Comparison of ENCODE assay signal across 37 cellular contexts in genomic region chrY:19947702-19948101, GRCh38.
"Had no signal": no experiment of that assay in that cellular context is flagged by ENCODE, and none has a peak within 500 bp of the region (broad histone marks: within the 10 kb centered on the region; RNA-seq: fewer than 3 reads in every experiment).

No MANE protein-coding gene starts in this region.

- H3K9me3 Mint-ChIP-seq: activated CD4-positive, alpha-beta memory T cell treated with anti-CD3 and anti-CD28 coated beads, Interleukin-2, amount 10 ng/mL, durations not matched to agents 7 days and 5 days; activated CD4-positive, alpha-beta T cell treated with anti-CD3 and anti-CD28 coated beads, Interleukin-2, amount 10 ng/mL, durations not matched to agents 7 days and 5 days; activated naive CD4-positive, alpha-beta T cell treated with anti-CD3 and anti-CD28 coated beads, Interleukin-2, amount 10 ng/mL, durations not matched to agents 7 days and 5 days; activated naive CD4-positive, alpha-beta T cell treated with anti-CD3 and anti-CD28 coated beads, Interleukin-2, amount 50 U/mL, for 24 hours; activated naive CD8-positive, alpha-beta T cell treated with anti-CD3 and anti-CD28 coated beads, Interleukin-2, amount 10 ng/mL, durations not matched to agents 7 days and 5 days; activated naive CD8-positive, alpha-beta T cell treated with anti-CD3 and anti-CD28 coated beads, Interleukin-2, amount 50 U/mL, for 24 hours; activated T-cell treated with anti-CD3 and anti-CD28 coated beads, Interleukin-2, amount 50 U/mL, for 24 hours; activated T-helper 2 cell treated with anti-CD3 and anti-CD28 coated beads, Interferon-gamma antibody, Interleukin-2, Interleukin-4, amounts not matched to agents 10 μg/mL and 5 μg/mL and 100 μg/mL, durations not matched to agents 14 hours and 24 hours and 36 hours; T-helper 1 cell treated with Interleukin-12 subunit alpha and Interleukin-12 subunit beta and Interleukin-4 antibody, amounts not matched to agents 30 μg/mL and 1 μg/mL, for 36 hours; T-helper 2 cell treated with Interferon-gamma antibody and Interleukin-4, amounts not matched to agents 5 μg/mL and 100 μg/mL, for 36 hours had no signal

- H3K4me1 ChIP-seq: ascending aorta had no signal

- H3K27me3 ChIP-seq: ascending aorta, cardiac muscle cell had no signal

- H3K4me1 Mint-ChIP-seq: activated CD4-positive, alpha-beta memory T cell treated with anti-CD3 and anti-CD28 coated beads, Interleukin-2, amount 10 ng/mL, durations not matched to agents 7 days and 5 days; activated CD4-positive, alpha-beta T cell treated with anti-CD3 and anti-CD28 coated beads for 36 hours; activated CD4-positive, alpha-beta T cell treated with anti-CD3 and anti-CD28 coated beads, Interleukin-2, amount 10 ng/mL, durations not matched to agents 7 days and 5 days; activated CD8-positive, alpha-beta memory T cell treated with anti-CD3 and anti-CD28 coated beads, Interleukin-2, amount 10 ng/mL, durations not matched to agents 7 days and 5 days; activated naive CD4-positive, alpha-beta T cell treated with anti-CD3 and anti-CD28 coated beads, Interleukin-2, amount 10 ng/mL, durations not matched to agents 7 days and 5 days; activated naive CD4-positive, alpha-beta T cell treated with anti-CD3 and anti-CD28 coated beads, Interleukin-2, amount 50 U/mL, for 24 hours; activated naive CD8-positive, alpha-beta T cell treated with anti-CD3 and anti-CD28 coated beads, Interleukin-2, amount 10 ng/mL, durations not matched to agents 7 days and 5 days; activated naive CD8-positive, alpha-beta T cell treated with anti-CD3 and anti-CD28 coated beads, Interleukin-2, amount 50 U/mL, for 24 hours; brain; central memory CD8-positive, alpha-beta T cell; WTC11 had no signal

- H3K36me3 ChIP-seq: ascending aorta, cardiac muscle cell, WERI-Rb-1 had no signal

- H3K27ac ChIP-seq: ascending aorta, cardiac muscle cell, WERI-Rb-1 had no signal

- H3K27ac Mint-ChIP-seq: activated CD4-positive, alpha-beta memory T cell treated with anti-CD3 and anti-CD28 coated beads, Interleukin-2, amount 10 ng/mL, durations not matched to agents 7 days and 5 days; activated CD4-positive, alpha-beta T cell treated with anti-CD3 and anti-CD28 coated beads for 36 hours; activated CD4-positive, alpha-beta T cell treated with anti-CD3 and anti-CD28 coated beads, Interleukin-2, amount 10 ng/mL, durations not matched to agents 7 days and 5 days; activated CD8-positive, alpha-beta memory T cell treated with anti-CD3 and anti-CD28 coated beads, Interleukin-2, amount 10 ng/mL, durations not matched to agents 7 days and 5 days; activated CD8-positive, alpha-beta T cell treated with anti-CD3 and anti-CD28 coated beads, Interleukin-2, amount 10 ng/mL, durations not matched to agents 7 days and 5 days; activated naive CD4-positive, alpha-beta T cell treated with anti-CD3 and anti-CD28 coated beads, Interleukin-2, amount 10 ng/mL, durations not matched to agents 7 days and 5 days; activated naive CD4-positive, alpha-beta T cell treated with anti-CD3 and anti-CD28 coated beads, Interleukin-2, amount 50 U/mL, for 24 hours; activated naive CD8-positive, alpha-beta T cell; activated naive CD8-positive, alpha-beta T cell treated with anti-CD3 and anti-CD28 coated beads, Interleukin-2, amount 10 ng/mL, durations not matched to agents 7 days and 5 days; activated naive CD8-positive, alpha-beta T cell treated with anti-CD3 and anti-CD28 coated beads, Interleukin-2, amount 50 U/mL, for 24 hours; activated T-cell treated with anti-CD3 and anti-CD28 coated beads, Interleukin-2, amount 50 U/mL, for 24 hours; activated T-helper 2 cell treated with anti-CD3 and anti-CD28 coated beads, Interferon-gamma antibody, Interleukin-2, Interleukin-4, amounts not matched to agents 10 μg/mL and 5 μg/mL and 100 μg/mL, durations not matched to agents 14 hours and 24 hours and 36 hours; brain; T-helper 1 cell treated with Interleukin-12 subunit alpha and Interleukin-12 subunit beta and Interleukin-4 antibody, amounts not matched to agents 30 μg/mL and 1 μg/mL, for 36 hours; T-helper 2 cell treated with Interferon-gamma antibody and Interleukin-4, amounts not matched to agents 5 μg/mL and 100 μg/mL, for 36 hours; WTC11 had no signal

- DNase-seq: activated CD4-positive, alpha-beta memory T cell treated with anti-CD3 and anti-CD28 coated beads, Interleukin-2, amount 10 ng/mL, durations not matched to agents 7 days and 5 days; activated CD4-positive, alpha-beta T cell treated with anti-CD3 and anti-CD28 coated beads for 1 hour; activated CD4-positive, alpha-beta T cell treated with anti-CD3 and anti-CD28 coated beads for 36 hours; activated CD4-positive, alpha-beta T cell treated with anti-CD3 and anti-CD28 coated beads for 48 hours; activated CD4-positive, alpha-beta T cell treated with anti-CD3 and anti-CD28 coated beads, Interleukin-2, amount 10 ng/mL, durations not matched to agents 7 days and 5 days; activated CD4-positive, alpha-beta T cell treated with anti-CD3 and anti-CD28 coated beads, Interleukin-2, amount 50 U/mL, for 48 hours; activated CD4-positive, CD25-positive, alpha-beta regulatory T cell; activated CD8-positive, alpha-beta memory T cell treated with anti-CD3 and anti-CD28 coated beads for 24 hours; activated CD8-positive, alpha-beta memory T cell treated with anti-CD3 and anti-CD28 coated beads, Interleukin-2, amount 10 ng/mL, durations not matched to agents 7 days and 5 days; activated CD8-positive, alpha-beta memory T cell treated with anti-CD3 and anti-CD28 coated beads, Interleukin-2, amount 50 U/mL, for 48 hours; activated CD8-positive, alpha-beta T cell treated with anti-CD3 and anti-CD28 coated beads, Interleukin-2, amount 10 ng/mL, durations not matched to agents 7 days and 5 days; activated effector memory CD4-positive, alpha-beta T cell treated with Interleukin-2 at 50 U/mL for 16 hours; activated gamma-delta T cell; activated naive CD4-positive, alpha-beta T cell treated with anti-CD3 and anti-CD28 coated beads, Interleukin-2, amount 10 ng/mL, durations not matched to agents 7 days and 5 days; activated naive CD4-positive, alpha-beta T cell treated with Interleukin-2 at 50 U/mL for 16 hours; activated naive CD8-positive, alpha-beta T cell treated with anti-CD3 and anti-CD28 coated beads, Interleukin-2, amount 10 ng/mL, durations not matched to agents 7 days and 5 days; activated naive CD8-positive, alpha-beta T cell treated with anti-CD3 and anti-CD28 coated beads, Interleukin-2, amount 50 U/mL, for 24 hours; activated T-cell treated with anti-CD3 and anti-CD28 coated beads, Interleukin-2, amount 50 U/mL, for 24 hours; activated T-cell treated with anti-CD3 and anti-CD28 coated beads, Interleukin-2, amount 50 U/mL, for 48 hours; amygdala; anterior cingulate cortex; caudate nucleus; cerebellar nuclear complex; T-helper 1 cell; T-helper 9 cell; WERI-Rb-1 had no signal

- H3K36me3 Mint-ChIP-seq: activated CD8-positive, alpha-beta memory T cell treated with anti-CD3 and anti-CD28 coated beads, Interleukin-2, amount 10 ng/mL, durations not matched to agents 7 days and 5 days; activated naive CD4-positive, alpha-beta T cell treated with anti-CD3 and anti-CD28 coated beads, Interleukin-2, amount 10 ng/mL, durations not matched to agents 7 days and 5 days; activated naive CD4-positive, alpha-beta T cell treated with anti-CD3 and anti-CD28 coated beads, Interleukin-2, amount 50 U/mL, for 24 hours; activated naive CD8-positive, alpha-beta T cell; activated naive CD8-positive, alpha-beta T cell treated with anti-CD3 and anti-CD28 coated beads, Interleukin-2, amount 10 ng/mL, durations not matched to agents 7 days and 5 days; brain had no signal

- H3K4me3 ChIP-seq: ascending aorta, cardiac muscle cell had no signal

- H3K27me3 Mint-ChIP-seq: activated CD4-positive, alpha-beta memory T cell treated with anti-CD3 and anti-CD28 coated beads, Interleukin-2, amount 10 ng/mL, durations not matched to agents 7 days and 5 days; activated CD4-positive, alpha-beta T cell treated with anti-CD3 and anti-CD28 coated beads for 36 hours; activated CD4-positive, alpha-beta T cell treated with anti-CD3 and anti-CD28 coated beads, Interleukin-2, amount 10 ng/mL, durations not matched to agents 7 days and 5 days; activated CD8-positive, alpha-beta memory T cell treated with anti-CD3 and anti-CD28 coated beads, Interleukin-2, amount 10 ng/mL, durations not matched to agents 7 days and 5 days; activated naive CD4-positive, alpha-beta T cell treated with anti-CD3 and anti-CD28 coated beads, Interleukin-2, amount 10 ng/mL, durations not matched to agents 7 days and 5 days; activated naive CD8-positive, alpha-beta T cell; activated naive CD8-positive, alpha-beta T cell treated with anti-CD3 and anti-CD28 coated beads, Interleukin-2, amount 10 ng/mL, durations not matched to agents 7 days and 5 days; activated naive CD8-positive, alpha-beta T cell treated with anti-CD3 and anti-CD28 coated beads, Interleukin-2, amount 50 U/mL, for 24 hours; activated T-cell treated with anti-CD3 and anti-CD28 coated beads, Interleukin-2, amount 50 U/mL, for 24 hours; brain had no signal

- ATAC-seq: activated CD4-positive, alpha-beta T cell treated with anti-CD3 and anti-CD28 coated beads for 36 hours; activated CD4-positive, CD25-positive, alpha-beta regulatory T cell treated with anti-CD3 and anti-CD28 coated beads, Interleukin-2, amount 50 U/mL, for 24 hours; activated CD8-positive, alpha-beta memory T cell treated with anti-CD3 and anti-CD28 coated beads, Interleukin-2, amount 10 ng/mL, durations not matched to agents 7 days and 5 days; activated CD8-positive, alpha-beta T cell treated with anti-CD3 and anti-CD28 coated beads, Interleukin-2, amount 10 ng/mL, durations not matched to agents 7 days and 5 days; activated naive CD8-positive, alpha-beta T cell treated with anti-CD3 and anti-CD28 coated beads, Interleukin-2, amount 50 U/mL, for 24 hours; WTC11 had no signal

- H3K9me3 ChIP-seq: ascending aorta had no signal

- H3K4me3 Mint-ChIP-seq: activated CD4-positive, alpha-beta memory T cell treated with anti-CD3 and anti-CD28 coated beads, Interleukin-2, amount 10 ng/mL, durations not matched to agents 7 days and 5 days; activated CD4-positive, alpha-beta T cell treated with anti-CD3 and anti-CD28 coated beads for 36 hours; activated CD4-positive, alpha-beta T cell treated with anti-CD3 and anti-CD28 coated beads, Interleukin-2, amount 10 ng/mL, durations not matched to agents 7 days and 5 days; activated CD8-positive, alpha-beta memory T cell treated with anti-CD3 and anti-CD28 coated beads, Interleukin-2, amount 10 ng/mL, durations not matched to agents 7 days and 5 days; activated CD8-positive, alpha-beta T cell treated with anti-CD3 and anti-CD28 coated beads, Interleukin-2, amount 10 ng/mL, durations not matched to agents 7 days and 5 days; activated naive CD4-positive, alpha-beta T cell treated with anti-CD3 and anti-CD28 coated beads, Interleukin-2, amount 10 ng/mL, durations not matched to agents 7 days and 5 days; activated naive CD4-positive, alpha-beta T cell treated with anti-CD3 and anti-CD28 coated beads, Interleukin-2, amount 50 U/mL, for 24 hours; activated naive CD8-positive, alpha-beta T cell; activated naive CD8-positive, alpha-beta T cell treated with anti-CD3 and anti-CD28 coated beads, Interleukin-2, amount 10 ng/mL, durations not matched to agents 7 days and 5 days; activated naive CD8-positive, alpha-beta T cell treated with anti-CD3 and anti-CD28 coated beads, Interleukin-2, amount 50 U/mL, for 24 hours; activated T-cell treated with anti-CD3 and anti-CD28 coated beads, Interleukin-2, amount 50 U/mL, for 24 hours; brain; central memory CD8-positive, alpha-beta T cell; T-helper 1 cell treated with Interleukin-12 subunit alpha and Interleukin-12 subunit beta and Interleukin-4 antibody, amounts not matched to agents 30 μg/mL and 1 μg/mL, for 36 hours; T-helper 2 cell treated with Interferon-gamma antibody and Interleukin-4, amounts not matched to agents 5 μg/mL and 100 μg/mL, for 36 hours; WTC11 had no signal
